25 cellular contexts compared by ENCODE assay signal in the genomic region with DNA sequence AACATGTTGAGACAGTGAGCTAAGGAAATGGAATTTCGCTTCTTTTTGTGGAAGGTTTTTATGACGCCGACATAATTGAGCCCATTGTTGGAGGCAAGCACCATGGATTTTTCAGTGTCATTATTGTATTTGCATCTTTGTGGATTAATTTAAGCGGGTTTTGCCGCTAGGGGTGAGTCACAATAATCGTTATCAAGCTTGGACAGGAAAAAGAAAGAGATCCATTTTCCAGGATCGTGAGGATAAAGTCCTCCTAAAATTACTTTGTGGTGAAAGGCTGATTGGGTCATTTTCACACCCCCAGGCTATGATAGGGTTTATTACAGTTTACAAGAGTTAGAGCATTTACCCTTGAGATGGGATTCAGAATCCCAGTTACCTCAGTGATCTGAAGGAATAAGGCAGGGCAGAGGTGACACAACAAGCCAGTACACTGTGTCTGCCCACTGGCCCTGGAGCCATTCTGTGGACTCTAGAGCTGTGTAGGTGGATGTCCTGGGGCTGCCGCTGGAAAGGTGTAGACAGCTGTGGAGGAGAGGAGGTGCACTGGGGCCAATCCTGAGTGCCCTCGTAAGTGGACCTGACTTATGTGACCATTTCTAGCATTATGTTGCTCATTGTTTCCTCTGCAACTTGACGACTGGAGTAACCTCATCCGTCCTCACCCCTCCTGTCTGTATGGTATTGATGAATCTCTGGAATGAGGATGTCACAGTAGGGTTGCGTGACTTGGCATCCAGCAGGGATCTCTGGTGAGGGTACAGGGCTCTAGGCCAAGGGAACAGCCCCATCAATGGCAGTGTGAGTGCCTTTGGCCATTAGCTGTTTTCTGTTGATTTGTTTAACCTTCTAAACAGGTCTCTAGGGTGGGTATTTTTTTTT.
DNase-seq lines count a peak whose midpoint lies in the region; ATAC-seq and TF ChIP-seq lines count a peak whose summit lies in the region.
"Had no signal": no experiment of that assay in that cellular context is flagged by ENCODE, and none has a peak within 500 bp of the region (broad histone marks: within the 10 kb centered on the region; RNA-seq: fewer than 3 reads in every experiment).

No MANE protein-coding gene starts in this region.

- peaks cover 5% of the 10 kb centered on the region for H3K9me3 Mint-ChIP-seq in neural crest cell
- H3K9me3 Mint-ChIP-seq: activated CD4-positive, alpha-beta memory T cell treated with anti-CD3 and anti-CD28 coated beads for 36 hours; endodermal cell; stimulated activated naive CD8-positive, alpha-beta T cell treated with anti-CD3 and anti-CD28 coated beads, Interleukin-15, amount 100 ng/mL, for 72 hours; T-helper 1 cell treated with Interleukin-12 subunit alpha and Interleukin-12 subunit beta and Interleukin-4 antibody, amounts not matched to agents 30 μg/mL and 1 μg/mL, for 36 hours had no signal

- H3K36me3 ChIP-seq in HEK293 (ENCODE audit: control insufficient read depth in 2 of 2, insufficient read depth in 1 of 2, low read length in 2 of 2) (no peaks in the 10 kb centered on the region), mammary epithelial cell (ENCODE audit: insufficient read depth, low read length) (no peaks in the 10 kb centered on the region)
- H3K36me3 ChIP-seq: SJCRH30, WERI-Rb-1 had no signal

- dilution Hi-C loops in mammary epithelial cell (cut with HindIII; ENCODE audit: low sequenced_read_pairs) = no loop called here

- no peak overlapping the region for H3K27ac ChIP-seq in HEK293 (ENCODE audit: extremely low read depth, low read depth, low read length)
- H3K27ac ChIP-seq in mammary epithelial cell (ENCODE audit: insufficient read depth, low read depth, low read length) = peak overlapping the region; percentile 58
- H3K27ac ChIP-seq: PC-9, SJCRH30, WERI-Rb-1 had no signal

- in situ Hi-C loops in mammary epithelial cell (cut with MboI; ENCODE audit: low sequenced_read_pairs in 2 of 2) = no loop called here

- H4K20me1 ChIP-seq in mammary epithelial cell (ENCODE audit: insufficient read depth, low read length) = no peaks in the 10 kb centered on the region

- intact Hi-C loops in mammary epithelial cell (cut with micrococcal nuclease) = no loop called here
- intact Hi-C loops in left ventricle myocardium superior (cut with micrococcal nuclease) = no loop called here

- H2AFZ ChIP-seq in mammary epithelial cell (ENCODE audit: low read depth, low read length) = peak overlapping the region; percentile 77
- H2AFZ ChIP-seq: PC-9 had no signal

- no peak overlapping the region for H3K9ac ChIP-seq in mammary epithelial cell (ENCODE audit: insufficient read depth, low read length)

- no peaks in the 10 kb centered on the region for H3K36me3 Mint-ChIP-seq in neural crest cell (ENCODE audit: low read depth)
- H3K36me3 Mint-ChIP-seq: activated CD4-positive, alpha-beta memory T cell treated with anti-CD3 and anti-CD28 coated beads for 36 hours; type B pancreatic cell had no signal

- no peak for ATAC-seq in HG02623 (IDR thresholded peaks at IDR 0.05; ENCODE audit: unreplicated experiment)
- no peak for ATAC-seq in left ventricle myocardium superior
- ATAC-seq: HepG2; stimulated activated naive CD8-positive, alpha-beta T cell treated with anti-CD3 and anti-CD28 coated beads, Interleukin-15, amount 100 ng/mL, for 72 hours had no signal

- H3K4me3 ChIP-seq in HEK293 (ENCODE audit: low read depth, low read length) (no peak overlapping the region), mammary epithelial cell (replicated peaks in 1 of 3; ENCODE audit: insufficient read depth in 1 of 3, low read depth in 2 of 3, low read length in 3 of 3) (peak overlapping the region in 1 of 3 experiments; percentile 6)
- H3K4me3 ChIP-seq: PC-9, SJCRH30, skin epidermis had no signal

- H3K4me1 Mint-ChIP-seq in neural crest cell = no peaks in the 10 kb centered on the region
- H3K4me1 Mint-ChIP-seq: endodermal cell; nephron; stimulated activated naive CD8-positive, alpha-beta T cell treated with anti-CD3 and anti-CD28 coated beads, Interleukin-15, amount 100 ng/mL, for 72 hours had no signal

- H3K4me2 ChIP-seq in mammary epithelial cell (ENCODE audit: insufficient read depth, low read depth, low read length) = peak overlapping the region; percentile 69
- H3K4me2 ChIP-seq: PC-9 had no signal

- H3K27me3 Mint-ChIP-seq in neural crest cell (ENCODE audit: low read depth) = no peaks in the 10 kb centered on the region
- H3K27me3 Mint-ChIP-seq: activated CD4-positive, alpha-beta memory T cell treated with anti-CD3 and anti-CD28 coated beads for 36 hours; stimulated activated naive CD8-positive, alpha-beta T cell treated with anti-CD3 and anti-CD28 coated beads, Interleukin-15, amount 100 ng/mL, for 72 hours had no signal

- WGBS in mammary epithelial cell (ENCODE audit: low coverage, missing lambda C conversion rate) = 2% methylated on average over 12 of the region's 12 CpGs

- H3K9me3 ChIP-seq in HEK293 (ENCODE audit: control insufficient read depth, insufficient read depth, low read depth, low read length) = no peaks in the 10 kb centered on the region
- no peaks in the 10 kb centered on the region for H3K9me3 ChIP-seq in mammary epithelial cell (replicated peaks; ENCODE audit: insufficient read depth, low read length)
- H3K9me3 ChIP-seq: SJCRH30 had no signal

- no peaks in the 10 kb centered on the region for H3K79me2 ChIP-seq in mammary epithelial cell (ENCODE audit: insufficient read depth, low read length)

- CTCF ChIA-PET in HEK293 (lab: Yijun Ruan, JAX) (interaction anchor here (0.6 kb wide), 1 partner anchor 101 kb away, joined by 3 read pairs; no protein-coding TSS in a partner anchor), mammary epithelial cell (lab: Charles Lee; ENCODE audit: low non-redundant PET) (no interaction called here)

- H3K27ac Mint-ChIP-seq in neural crest cell (ENCODE audit: unreplicated experiment) = peak overlapping the region; percentile 79
- H3K27ac Mint-ChIP-seq: activated CD4-positive, alpha-beta memory T cell treated with anti-CD3 and anti-CD28 coated beads for 36 hours; endodermal cell; nephron; stimulated activated naive CD8-positive, alpha-beta T cell treated with anti-CD3 and anti-CD28 coated beads, Interleukin-15, amount 100 ng/mL, for 72 hours; T-helper 1 cell treated with Interleukin-12 subunit alpha and Interleukin-12 subunit beta and Interleukin-4 antibody, amounts not matched to agents 30 μg/mL and 1 μg/mL, for 36 hours; type B pancreatic cell had no signal

- H3K27me3 ChIP-seq in mammary epithelial cell (ENCODE audit: insufficient read depth, low read length) = no peaks in the 10 kb centered on the region
- H3K27me3 ChIP-seq: SJCRH30 had no signal

- BruUV-seq in mammary epithelial cell (replicated peaks; lab: Mats Ljungman, UMichigan) = TSS peak; percentile 88

- TF ChIP-seq CTCF in HEK293 (tag by site-specific recombination; IDR thresholded peaks at IDR 0.05) (no peak), mammary epithelial cell (conservative IDR thresholded peaks at IDR 0.05 in 1 of 2, IDR thresholded peaks at IDR 0.05 in 1 of 2; ENCODE audit: extremely low read depth in 1 of 2, insufficient read depth in 1 of 2, low read depth in 1 of 2, low read length in 2 of 2) (no peak), neural crest cell (conservative IDR thresholded peaks at IDR 0.05) (no peak)

- POLR2A ChIA-PET in HEK293 (lab: Yijun Ruan, JAX) = no interaction called here

- peak; percentile 29 for DNase-seq in NCI-H2196 treated with DMSO at 0.1 percent for 48 hours (lab: John Stamatoyannopoulos, UW; ENCODE audit: unreplicated experiment)
- peak; percentile 88 for DNase-seq in mammary epithelial cell
- DNase-seq in neural crest cell (ENCODE audit: low read depth, low spot score) = no peak
- DNase-seq in cerebellar nuclear complex (lab: John Stamatoyannopoulos, UW) = no peak
- no peak for DNase-seq in hypothalamus (lab: John Stamatoyannopoulos, UW)
- no peak for DNase-seq in left ventricle myocardium superior
- DNase-seq: activated CD4-positive, alpha-beta memory T cell treated with anti-CD3 and anti-CD28 coated beads for 36 hours; activated naive CD4-positive, alpha-beta T cell; activated T-cell treated with anti-CD3 and anti-CD28 coated beads for 4 hours; amygdala; endodermal cell; NCI-H2081 treated with DMSO at 0.1 percent for 48 hours; NCI-H526 treated with DMSO at 0.1 percent for 48 hours; PC-9; SJCRH30; stimulated activated CD4-positive, alpha-beta T cell treated with anti-CD3 and anti-CD28 coated beads, Interleukin-2, amount 100 ng/mL, for 48 hours; stimulated activated naive CD8-positive, alpha-beta T cell treated with anti-CD3 and anti-CD28 coated beads, Interleukin-15, amount 100 ng/mL, for 72 hours; WERI-Rb-1 had no signal

- H3K4me1 ChIP-seq in HEK293 (ENCODE audit: control insufficient read depth, insufficient read depth, low read length) (peaks cover 6% of the 10 kb centered on the region; the same call in 1 of the 2 replicates), mammary epithelial cell (ENCODE audit: insufficient read depth, low read length) (peaks cover 23% of the 10 kb centered on the region)
- H3K4me1 ChIP-seq: SJCRH30 had no signal

- H3K4me3 Mint-ChIP-seq in neural crest cell = no peak overlapping the region
- H3K4me3 Mint-ChIP-seq: activated CD4-positive, alpha-beta memory T cell treated with anti-CD3 and anti-CD28 coated beads for 36 hours; endodermal cell; nephron; stimulated activated naive CD8-positive, alpha-beta T cell treated with anti-CD3 and anti-CD28 coated beads, Interleukin-15, amount 100 ng/mL, for 72 hours; T-helper 1 cell treated with Interleukin-12 subunit alpha and Interleukin-12 subunit beta and Interleukin-4 antibody, amounts not matched to agents 30 μg/mL and 1 μg/mL, for 36 hours; type B pancreatic cell had no signal

Comparison
In these comparisons a context has a peak if more than half of its experiments do, and no peak if none do; other contexts are left out.
1. DNase-seq: peak in NCI-H2196 treated with DMSO at 0.1 percent for 48 hours (single experiment) and mammary epithelial cell (single experiment); none in neural crest cell (single experiment), cerebellar nuclear complex (0 of 2), hypothalamus (0 of 51) and left ventricle myocardium superior (single experiment).